In the genomic region with DNA sequence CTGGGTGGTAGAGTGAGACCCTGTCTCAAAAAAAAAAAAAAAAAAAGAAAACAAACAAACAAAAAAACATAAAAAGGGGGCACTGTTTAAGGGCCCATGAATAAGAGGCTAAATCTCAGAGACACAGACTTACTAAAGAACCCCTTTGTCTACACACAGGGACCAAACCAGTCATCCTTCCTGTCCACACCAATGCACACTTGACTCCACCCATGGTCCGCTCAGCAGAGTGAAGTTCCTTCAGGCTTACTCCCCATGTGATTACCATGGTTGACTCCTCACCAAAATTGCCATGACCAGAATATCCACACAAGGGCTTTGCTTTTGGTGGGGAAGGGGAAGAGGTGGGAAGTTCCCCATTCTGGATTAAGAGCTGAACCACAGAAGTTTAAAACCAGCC, we compare ENCODE assay signal across 16 cellular contexts.
"Had no signal": no experiment of that assay in that cellular context is flagged by ENCODE, and none has a peak within 500 bp of the region (broad histone marks: within the 10 kb centered on the region; RNA-seq: fewer than 3 reads in every experiment).

No MANE protein-coding gene starts in this region.

- DNase-seq: cerebellar nuclear complex; cortex of kidney; effector memory CD8-positive, alpha-beta T cell; erythroblast; esophagus squamous epithelium; pancreas; stimulated activated CD4-positive, alpha-beta T cell treated with anti-CD3 and anti-CD28 coated beads, Interleukin-2, amount 100 ng/mL, for 24 hours; stimulated activated CD4-positive, alpha-beta T cell treated with anti-CD3 and anti-CD28 coated beads, Interleukin-4, amount 100 ng/mL, for 24 hours; stimulated activated naive CD4-positive, alpha-beta T cell; stimulated activated naive CD8-positive, alpha-beta T cell treated with anti-CD3 and anti-CD28 coated beads, Interleukin-15, amount 100 ng/mL, for 72 hours; trophoblast cell had no signal

- ATAC-seq: effector memory CD8-positive, alpha-beta T cell; left lobe of liver; natural killer cell treated with Interleukin-12 subunit alpha and Interleukin-12 subunit beta and Interleukin-15 and Interleukin-18, amount 100 ng/mL, for 72 hours; pancreas; sciatic nerve; stimulated activated naive CD8-positive, alpha-beta T cell treated with anti-CD3 and anti-CD28 coated beads, Interleukin-15, amount 100 ng/mL, for 72 hours had no signal

- H3K9me3 Mint-ChIP-seq: effector memory CD8-positive, alpha-beta T cell; natural killer cell treated with Interleukin-12 subunit alpha and Interleukin-12 subunit beta and Interleukin-15 and Interleukin-18, amount 100 ng/mL, for 72 hours; neural crest cell; stimulated activated naive CD8-positive, alpha-beta T cell treated with anti-CD3 and anti-CD28 coated beads, Interleukin-15, amount 100 ng/mL, for 72 hours had no signal

- H3K4me1 Mint-ChIP-seq: stimulated activated naive CD8-positive, alpha-beta T cell treated with anti-CD3 and anti-CD28 coated beads, Interleukin-15, amount 100 ng/mL, for 72 hours had no signal

- H3K4me3 Mint-ChIP-seq: effector memory CD8-positive, alpha-beta T cell; memory B cell; natural killer cell treated with Interleukin-12 subunit alpha and Interleukin-12 subunit beta and Interleukin-15 and Interleukin-18, amount 100 ng/mL, for 72 hours; neural crest cell; stimulated activated naive CD8-positive, alpha-beta T cell treated with anti-CD3 and anti-CD28 coated beads, Interleukin-15, amount 100 ng/mL, for 72 hours had no signal

- H3K27ac Mint-ChIP-seq: effector memory CD8-positive, alpha-beta T cell; memory B cell; natural killer cell treated with Interleukin-12 subunit alpha and Interleukin-12 subunit beta and Interleukin-15 and Interleukin-18, amount 100 ng/mL, for 72 hours; stimulated activated naive CD8-positive, alpha-beta T cell treated with anti-CD3 and anti-CD28 coated beads, Interleukin-15, amount 100 ng/mL, for 72 hours had no signal

- H3K36me3 Mint-ChIP-seq: memory B cell; natural killer cell treated with Interleukin-12 subunit alpha and Interleukin-12 subunit beta and Interleukin-15 and Interleukin-18, amount 100 ng/mL, for 72 hours had no signal
